Comparison of ENCODE assay signal across 8 cellular contexts in the genomic region with DNA sequence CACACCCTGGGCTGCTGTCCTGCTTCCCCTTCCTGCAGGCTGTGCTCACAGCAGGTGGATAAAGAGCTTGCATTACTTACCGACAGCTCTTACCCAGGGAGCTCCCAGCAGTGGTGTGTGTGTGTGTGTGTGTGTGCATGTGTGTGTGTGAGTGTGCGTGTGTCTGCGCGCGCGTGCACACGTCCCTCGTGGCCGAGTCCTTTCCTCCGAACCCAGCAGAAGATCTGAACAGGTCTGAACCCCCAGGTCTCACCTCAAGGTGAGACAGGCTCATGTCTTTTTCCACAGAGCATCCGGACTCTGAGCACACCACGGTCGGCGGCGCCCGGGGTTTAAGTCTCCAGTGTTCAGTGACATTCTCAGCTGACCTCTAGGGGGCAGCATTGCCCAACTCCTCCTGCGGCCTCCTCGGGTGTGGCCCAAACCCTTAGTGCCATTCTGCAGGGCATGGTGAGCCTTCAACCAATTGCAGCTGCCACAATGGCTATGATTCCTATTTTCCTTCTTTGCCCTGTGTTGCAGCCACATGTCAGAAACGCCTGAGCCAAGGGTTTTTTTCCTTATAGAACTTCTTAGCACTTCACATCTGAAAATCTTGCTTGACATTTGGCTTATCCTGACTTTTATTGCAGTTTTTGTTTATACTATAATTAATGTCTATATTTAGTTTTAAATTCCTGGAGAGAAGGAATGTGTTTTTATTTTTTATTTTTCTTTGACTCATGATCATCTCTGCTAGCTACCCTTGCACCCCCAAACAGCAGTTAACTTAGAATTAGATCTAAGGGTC.
DNase-seq lines count a peak whose midpoint lies in the region; ATAC-seq and TF ChIP-seq lines count a peak whose summit lies in the region.

No MANE protein-coding gene starts in this region.

- no peak for DNase-seq in AG09309 (ENCODE audit: low read depth)
- DNase-seq in NCI-H2171 treated with DMSO at 0.1 percent for 48 hours (lab: John Stamatoyannopoulos, UW): peak; percentile 83
- DNase-seq in activated CD4-positive, alpha-beta T cell treated with anti-CD3 and anti-CD28 coated beads for 24 hours (ENCODE audit: low read depth in 2 of 2): peak; percentile 71 to 76
- peak; percentile 70 for DNase-seq in cerebellum (ENCODE audit: low spot score)
- peak; percentile 88 for DNase-seq in left kidney (ENCODE audit: low read depth, low spot score)
- DNase-seq in stimulated activated CD4-positive, alpha-beta T cell treated with anti-CD3 and anti-CD28 coated beads, Interleukin-4, amount 100 ng/mL, for 4 hours: peak; percentile 62 to 74

- TF ChIP-seq CTCF in AG09309 (IDR thresholded peaks at IDR 0.05; ENCODE audit: control insufficient read depth, insufficient read depth, low read depth, low read length, missing control alignments): peak; percentile 85

- ATAC-seq in GM18868 (IDR thresholded peaks at IDR 0.05; ENCODE audit: unreplicated experiment): peak; percentile 96
- peak; percentile 78 for ATAC-seq in HG03095 (IDR thresholded peaks at IDR 0.05; ENCODE audit: unreplicated experiment)

- H3K4me3 ChIP-seq in AG09309 (ENCODE audit: control insufficient read depth, low read depth, low read length): no peak overlapping the region
